ENCODE assay signal across 23 cellular contexts in the genomic region with DNA sequence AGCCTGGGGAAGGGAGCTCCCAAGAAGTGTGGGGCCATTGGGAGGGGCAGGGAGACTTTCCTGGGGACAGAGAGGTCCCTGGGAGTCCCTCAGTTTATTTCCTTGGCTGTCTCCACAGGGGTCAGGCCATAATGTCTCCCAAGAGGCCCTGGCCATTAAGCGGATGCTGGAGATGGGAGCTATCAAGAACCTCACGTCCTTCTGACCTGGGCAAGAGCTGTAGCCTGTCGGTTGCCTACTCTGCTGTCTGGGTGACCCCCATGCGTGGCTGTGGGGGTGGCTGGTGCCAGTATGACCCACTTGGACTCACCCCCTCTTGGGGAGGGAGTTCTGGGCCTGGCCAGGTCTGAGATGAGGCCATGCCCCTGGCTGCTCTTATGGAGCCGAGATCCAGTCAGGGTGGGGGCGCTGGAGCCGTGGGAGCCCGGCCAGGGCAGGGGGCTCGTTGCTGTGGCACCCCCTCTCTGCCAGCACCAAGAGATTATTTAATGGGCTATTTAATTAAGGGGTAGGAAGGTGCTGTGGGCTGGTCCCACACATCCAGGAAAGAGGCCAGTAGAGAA. TPM values are rescaled to one million over a fixed set of nuclear protein-coding genes. Genes with fewer than 3 reads are reported as not detected.
DNase-seq lines count a peak whose midpoint lies in the region; FAIRE-seq and TF ChIP-seq lines count a peak whose summit lies in the region.
"Had no signal": no experiment of that assay in that cellular context is flagged by ENCODE, and none has a peak within 500 bp of the region (broad histone marks: within the 10 kb centered on the region; RNA-seq: fewer than 3 reads in every experiment).

No MANE protein-coding gene starts in this region.

- H2AK5ac ChIP-seq in H1 (ENCODE audit: low read depth, low read length) = no peak overlapping the region

- FAIRE-seq in H1 (lab: Jason Lieb, UNC) = no peak
- FAIRE-seq: GM18507, HepG2, small intestine, urothelium cell line had no signal

- no peak overlapping the region for H2BK15ac ChIP-seq in H1 (ENCODE audit: low read length)

- H4K8ac ChIP-seq in H1 (ENCODE audit: extremely low read depth, insufficient read depth, low read length) = peak overlapping the region; percentile 69; the same call in 1 of the 2 replicates

- H3K9me3 ChIP-seq in H1 (ENCODE audit: insufficient read depth in 2 of 2, low read depth in 1 of 2, low read length in 1 of 2) = no peaks in the 10 kb centered on the region
- H3K9me3 ChIP-seq in mucosa of rectum (ENCODE audit: control insufficient read depth in 2 of 2, low read length in 2 of 2) = no peaks in the 10 kb centered on the region
- H3K9me3 ChIP-seq in tibial artery = no peaks in the 10 kb centered on the region
- H3K9me3 ChIP-seq: prostate gland had no signal

- no peak overlapping the region for H3K23ac ChIP-seq in H1 (ENCODE audit: insufficient read length)

- H3K79me1 ChIP-seq in H1 (ENCODE audit: low read depth, low read length) = no peaks in the 10 kb centered on the region

- intact Hi-C loops in tibial artery (cut with DNase I; ENCODE audit: low total_unique reads) = loop anchor here (5.0 to 10.0 kb wide), 2 partner anchors 57 to 99 kb away; a partner anchor contains a TSS

- no peak overlapping the region for H2BK20ac ChIP-seq in H1 (ENCODE audit: low read length)

- no peak overlapping the region for H3K4me2 ChIP-seq in H1 (ENCODE audit: insufficient read depth in 1 of 2, low read depth in 2 of 2, low read length in 2 of 2)
- H3K4me2 ChIP-seq: neural progenitor cell had no signal

- CTCF ChIA-PET in H1 (lab: Charles Lee; ENCODE audit: partially characterized antibody) = no interaction called here

- TF ChIP-seq POLR2A in H1 (IDR thresholded peaks at IDR 0.05; ENCODE audit: control extremely low read depth in 1 of 2, low read depth in 2 of 2, low read length in 2 of 2) = no peak

- H3K27ac ChIP-seq in angular gyrus (ENCODE audit: low read depth, low read length) (peak overlapping the region; percentile 79), H1 (ENCODE audit: low read depth, low read length) (no peak overlapping the region), mucosa of rectum (ENCODE audit: low read depth in 2 of 2, low read length in 2 of 2) (peak overlapping the region; percentile 86 to 87), tibial artery (peak overlapping the region; percentile 74 to 83)
- H3K27ac ChIP-seq: HL-60, neural progenitor cell, prostate gland had no signal

- no peak overlapping the region for H4K91ac ChIP-seq in H1 (replicated peaks; ENCODE audit: insufficient read length, low read length)

- H3K56ac ChIP-seq in H1 (replicated peaks; ENCODE audit: insufficient read length, low read depth, low read length) = no peak overlapping the region

- H3K14ac ChIP-seq in H1 (ENCODE audit: insufficient read length) = no peak overlapping the region

- H3K79me2 ChIP-seq in H1 (ENCODE audit: control insufficient read depth in 1 of 2, insufficient read depth in 2 of 2, low read length in 2 of 2) = no peaks in the 10 kb centered on the region

- no peaks in the 10 kb centered on the region for H4K20me1 ChIP-seq in H1 (replicated peaks in 1 of 2; ENCODE audit: control insufficient read depth in 1 of 2, insufficient read depth in 2 of 2, low read length in 2 of 2)

- 92% methylated on average over 9 of the region's 9 CpGs; no CpG with 5 or more reads in 1 of the 2 experiments for WGBS in H1 (ENCODE audit: extremely low coverage in 1 of 2, insufficient coverage in 1 of 2, insufficient read length in 1 of 2, insufficient replicate concordance in 2 of 2, low coverage in 1 of 2, low lambda C conversion rate in 2 of 2, missing lambda C conversion rate in 1 of 2), 2 experiments

- H3K27me3 ChIP-seq in H1 (replicated peaks in 1 of 4; ENCODE audit: control insufficient read depth in 3 of 4, extremely low read depth in 1 of 4, insufficient read depth in 3 of 4, low read length in 3 of 4) (peaks cover 0 to 5% (median 0%) of the 10 kb centered on the region in 4 experiments; a peak in 3 of 7 replicates), mucosa of rectum (ENCODE audit: control insufficient read depth in 2 of 2, insufficient read depth in 2 of 2, low read length in 2 of 2) (no peaks in the 10 kb centered on the region), tibial artery (no peaks in the 10 kb centered on the region)

- TF ChIP-seq CTCF in H1 (IDR thresholded peaks at IDR 0.05; ENCODE audit: control extremely low read depth in 1 of 3, insufficient read depth in 1 of 3, low read depth in 1 of 3, low read length in 3 of 3) = no peak
- no peak for TF ChIP-seq CTCF in tibial artery (IDR thresholded peaks at IDR 0.05)

- no peak for DNase-seq in H1 (ENCODE audit: low read depth in 1 of 2, low spot score in 2 of 2)
- no peak for DNase-seq in tibial artery
- no peak for DNase-seq in activated CD4-positive, alpha-beta T cell treated with anti-CD3 and anti-CD28 coated beads, Interleukin-2, amount 50 U/mL, for 4 hours
- no peak for DNase-seq in cerebellar cortex (ENCODE audit: low spot score)
- DNase-seq in NCI-H2029 (lab: John Stamatoyannopoulos, UW) = no peak
- DNase-seq: activated CD4-positive, alpha-beta T cell treated with anti-CD3 and anti-CD28 coated beads for 36 hours; CD4-positive, CD25-positive, alpha-beta regulatory T cell; DMS 273 treated with DMSO at 0.1 percent for 48 hours; endodermal cell; NCI-H1105; NCI-H2081; NCI-H510A; NK-92 treated with Interleukin-12 subunit alpha and Interleukin-12 subunit beta, amount 100 ng/mL, for 24 hours; small intestine; stimulated activated naive B cell treated with anti-CD40 and anti-IgM and Interleukin-4, amounts not matched to agents 10 μg/mL and 1 μg/mL and 100 μg/mL, for 72 hours had no signal

- H3K4me1 ChIP-seq in H1 (replicated peaks in 1 of 4; ENCODE audit: control insufficient read depth in 3 of 4, insufficient read depth in 4 of 4, low read length in 3 of 4) = no peaks in the 10 kb centered on the region; a peak in 1 of 7 replicates
- peaks cover 25 to 61% of the 10 kb centered on the region in 2 donors for H3K4me1 ChIP-seq in mucosa of rectum (ENCODE audit: control insufficient read depth in 2 of 2, insufficient read depth in 2 of 2, low read length in 2 of 2)
- H3K4me1 ChIP-seq in tibial artery = peaks cover 0 to 41% (median 35%) of the 10 kb centered on the region in 4 donors

- H3K4ac ChIP-seq in H1 (replicated peaks; ENCODE audit: insufficient read length, low read depth, low read length) = no peak overlapping the region

- no peaks in the 10 kb centered on the region; the same call in 1 of the 2 replicates for H3K23me2 ChIP-seq in H1 (ENCODE audit: low read depth, low read length)

- H3K18ac ChIP-seq in H1 (ENCODE audit: extremely low read depth, low read length) = no peak overlapping the region

- no peak overlapping the region for H2BK5ac ChIP-seq in H1 (ENCODE audit: low read depth, low read length)

- no peak overlapping the region for H2BK120ac ChIP-seq in H1 (replicated peaks; ENCODE audit: low read depth, low read length)

- H3K36me3 ChIP-seq in H1 (ENCODE audit: control insufficient read depth in 2 of 4, insufficient read depth in 4 of 4, low read length in 3 of 4) (peaks cover 0 to 3% (median 0%) of the 10 kb centered on the region in 4 experiments; a peak in 1 of 8 replicates), mucosa of rectum (ENCODE audit: control insufficient read depth in 2 of 2, insufficient read depth in 2 of 2, low read length in 2 of 2) (peaks cover 13 to 51% of the 10 kb centered on the region in 2 donors), tibial artery (peaks cover 11 to 32% (median 11%) of the 10 kb centered on the region in 3 donors)
- H3K36me3 ChIP-seq: neural progenitor cell, prostate gland had no signal

- TF ChIP-seq EP300 in H1 (IDR thresholded peaks at IDR 0.05; ENCODE audit: borderline replicate concordance in 1 of 2, low read depth in 2 of 2, low read length in 2 of 2) = no peak

- POLR2A ChIA-PET in H1 (lab: Charles Lee; ENCODE audit: partially characterized antibody) = interaction anchor here (0.9 kb wide), 1 partner anchor 138 kb away, joined by 3 read pairs; no protein-coding TSS in a partner anchor

- no peak overlapping the region for H4K5ac ChIP-seq in H1 (ENCODE audit: insufficient read length, low read depth, low read length)

- H3K9ac ChIP-seq in H1 (replicated peaks in 1 of 4; ENCODE audit: extremely low read depth in 1 of 4, low read depth in 3 of 4, low read length in 3 of 4) (no peak overlapping the region), mucosa of rectum (ENCODE audit: low read depth in 1 of 2, low read length in 2 of 2) (peak overlapping the region in 1 of 2 donors; percentile 18)
- H3K9ac ChIP-seq: neural progenitor cell had no signal

- no peak overlapping the region for H2BK12ac ChIP-seq in H1 (ENCODE audit: low read depth, low read length)

- TF ChIP-seq RAD21 in H1 (IDR thresholded peaks at IDR 0.05 in 1 of 2, conservative IDR thresholded peaks at IDR 0.05 in 1 of 2; ENCODE audit: low read depth in 2 of 2, low read length in 2 of 2) = no peak

- H3K4me3 ChIP-seq in H1 (ENCODE audit: extremely low read depth in 1 of 4, insufficient read depth in 2 of 4, low read depth in 3 of 4, low read length in 4 of 4) = no peak overlapping the region
- H3K4me3 ChIP-seq in mucosa of rectum (ENCODE audit: low read length in 2 of 2) = no peak overlapping the region
- no peak overlapping the region for H3K4me3 ChIP-seq in tibial artery
- H3K4me3 ChIP-seq: neural progenitor cell, prostate gland had no signal

- no peak overlapping the region for H2AFZ ChIP-seq in H1 (ENCODE audit: low read length)
- H2AFZ ChIP-seq: neural progenitor cell had no signal

TF ChIP-seq in H1, 55 proteins besides CTCF, POLR2A, EP300 and RAD21 (continues in another document):
- no peak for TF ChIP-seq NANOG (IDR thresholded peaks at IDR 0.05; ENCODE audit: insufficient read depth, low read depth, low read length, poor library complexity, severe bottlenecking)

RNA-seq across cellular contexts. Expression of a gene that starts 58.4 kb away (rescaled TPM):
- 15.6 and 16.0 TPM in 2 replicates for total RNA-seq in H1 (2021; fragmentation: NEBNext Ultra II Directional; extraction: Animal tissue kit (Norgen Biotek cat#: 25700))
- 20.0 and 21.0 TPM in 2 replicates for polyA plus RNA-seq in H1 (2011; rRNA removed)
- polyA plus RNA-seq in H1 (2011; cell fraction: cytosol; rRNA removed) = 18.8 TPM
- polyA plus RNA-seq in H1 (2011; cell fraction: nucleus; rRNA removed) = 27.9 TPM
- 12.9 to 18.6 TPM (median 15.3 TPM) in 4 replicates for polyA plus RNA-seq in H1 (2012, experiment 1 of 2)
- 18.2 TPM for polyA plus RNA-seq in H1 (2012, experiment 2 of 2)
- polyA plus RNA-seq in H1 (2013, experiment 1 of 2) = 12.5 TPM
- 12.9 TPM for polyA plus RNA-seq in H1 (2013, experiment 2 of 2)
- polyA minus RNA-seq in H1 (2011; rRNA and poly(A)+ RNA removed) = 15.7 and 16.0 TPM in 2 replicates
- polyA minus RNA-seq in H1 (2011; cell fraction: cytosol; rRNA and poly(A)+ RNA removed) = 5.8 TPM
- 14.6 TPM for polyA minus RNA-seq in H1 (2011; cell fraction: nucleus; rRNA and poly(A)+ RNA removed)
